Comparison of ENCODE assay signal across 29 cellular contexts in genomic region chr2:15757820-15758586, GRCh38.
"Had no signal": no experiment of that assay in that cellular context is flagged by ENCODE, and none has a peak within 500 bp of the region (broad histone marks: within the 10 kb centered on the region; RNA-seq: fewer than 3 reads in every experiment).

No MANE protein-coding gene starts in this region.

- H3K9me3 Mint-ChIP-seq: stimulated activated naive CD8-positive, alpha-beta T cell treated with anti-CD3 and anti-CD28 coated beads, Interleukin-15, amount 100 ng/mL, for 72 hours had no signal

- H3K27me3 ChIP-seq: neural progenitor cell, ovary, spleen, suprapubic skin, testis, transverse colon, upper lobe of left lung, vagina had no signal

- H2AFZ ChIP-seq: neural progenitor cell, parathyroid adenoma had no signal

- DNase-seq: natural killer cell; occipital lobe; ovary; psoas muscle; right cardiac atrium; spleen; stimulated activated CD4-positive, alpha-beta T cell treated with anti-CD3 and anti-CD28 coated beads, Interleukin-12 subunit alpha, Interleukin-12 subunit beta, amount 100 ng/mL, for 4 hours; stimulated activated CD4-positive, alpha-beta T cell treated with anti-CD3 and anti-CD28 coated beads, Interleukin-1b, Interleukin-23, amount 100 ng/mL, for 48 hours; stimulated activated CD4-positive, alpha-beta T cell treated with anti-CD3 and anti-CD28 coated beads, Interleukin-4, amount 100 ng/mL, for 1 hour; stimulated activated CD4-positive, alpha-beta T cell treated with anti-CD3 and anti-CD28 coated beads, Interleukin-4, amount 100 ng/mL, for 4 hours; stimulated activated CD8-positive, alpha-beta memory T cell treated with anti-CD3 and anti-CD28 coated beads, Interleukin-4, amount 100 ng/mL, for 48 hours; stimulated activated naive CD4-positive, alpha-beta T cell; stimulated activated naive CD8-positive, alpha-beta T cell treated with anti-CD3 and anti-CD28 coated beads, Interleukin-15, amount 100 ng/mL, for 72 hours; stimulated activated naive CD8-positive, alpha-beta T cell treated with anti-CD3 and anti-CD28 coated beads, Interleukin-15, Interleukin-2, amounts not matched to agents 100 U/mL and 50 U/mL, for 24 hours; substantia nigra; testis; tibial artery; transverse colon had no signal

- H3K36me3 Mint-ChIP-seq: natural killer cell; neural progenitor cell; stimulated activated memory B cell treated with anti-CD40 and anti-IgM and Interleukin-4, amounts not matched to agents 10 μg/mL and 1 μg/mL and 100 μg/mL, for 72 hours had no signal

- H3K79me2 ChIP-seq: parathyroid adenoma had no signal

- H3K27ac ChIP-seq: neural progenitor cell, ovary, parathyroid adenoma, psoas muscle, skin epidermis, spleen, suprapubic skin, testis, tibial artery, transverse colon, upper lobe of left lung, vagina had no signal

- H3K4me2 ChIP-seq: neural progenitor cell, smooth muscle cell had no signal

- H3K4me1 Mint-ChIP-seq: natural killer cell; nephron; stimulated activated memory B cell treated with anti-CD40 and anti-IgM and Interleukin-4, amounts not matched to agents 10 μg/mL and 1 μg/mL and 100 μg/mL, for 72 hours; stimulated activated naive CD8-positive, alpha-beta T cell treated with anti-CD3 and anti-CD28 coated beads, Interleukin-15, amount 100 ng/mL, for 72 hours had no signal

- ATAC-seq: natural killer cell; psoas muscle; right cardiac atrium; sciatic nerve; stimulated activated memory B cell treated with anti-CD40 and anti-IgM and Interleukin-4, amounts not matched to agents 10 μg/mL and 1 μg/mL and 100 μg/mL, for 72 hours; stimulated activated naive CD8-positive, alpha-beta T cell treated with anti-CD3 and anti-CD28 coated beads, Interleukin-15, Interleukin-2, amounts not matched to agents 100 U/mL and 50 U/mL, for 24 hours had no signal

- H3K4me3 ChIP-seq: neural progenitor cell, ovary, psoas muscle, skin epidermis, smooth muscle cell, spleen, suprapubic skin, testis, tibial artery, transverse colon, upper lobe of left lung, vagina had no signal

- H3K4me1 ChIP-seq: parathyroid adenoma, psoas muscle, suprapubic skin, testis, tibial artery, transverse colon, vagina had no signal

- H3K4me3 Mint-ChIP-seq: natural killer cell; nephron; neural progenitor cell; stimulated activated memory B cell treated with anti-CD40 and anti-IgM and Interleukin-4, amounts not matched to agents 10 μg/mL and 1 μg/mL and 100 μg/mL, for 72 hours; stimulated activated naive CD8-positive, alpha-beta T cell treated with anti-CD3 and anti-CD28 coated beads, Interleukin-15, amount 100 ng/mL, for 72 hours had no signal

- H3K27me3 Mint-ChIP-seq: stimulated activated naive CD8-positive, alpha-beta T cell treated with anti-CD3 and anti-CD28 coated beads, Interleukin-15, amount 100 ng/mL, for 72 hours had no signal

- H3K9me3 ChIP-seq: ovary, psoas muscle, suprapubic skin, testis, tibial artery, transverse colon, upper lobe of left lung, vagina had no signal

- H3K27ac Mint-ChIP-seq: natural killer cell; nephron; neural progenitor cell; progenitor cell of endocrine pancreas; stimulated activated memory B cell treated with anti-CD40 and anti-IgM and Interleukin-4, amounts not matched to agents 10 μg/mL and 1 μg/mL and 100 μg/mL, for 72 hours; stimulated activated naive CD8-positive, alpha-beta T cell treated with anti-CD3 and anti-CD28 coated beads, Interleukin-15, amount 100 ng/mL, for 72 hours had no signal

- H3K9ac ChIP-seq: neural progenitor cell, parathyroid adenoma had no signal
